In the genomic region with DNA sequence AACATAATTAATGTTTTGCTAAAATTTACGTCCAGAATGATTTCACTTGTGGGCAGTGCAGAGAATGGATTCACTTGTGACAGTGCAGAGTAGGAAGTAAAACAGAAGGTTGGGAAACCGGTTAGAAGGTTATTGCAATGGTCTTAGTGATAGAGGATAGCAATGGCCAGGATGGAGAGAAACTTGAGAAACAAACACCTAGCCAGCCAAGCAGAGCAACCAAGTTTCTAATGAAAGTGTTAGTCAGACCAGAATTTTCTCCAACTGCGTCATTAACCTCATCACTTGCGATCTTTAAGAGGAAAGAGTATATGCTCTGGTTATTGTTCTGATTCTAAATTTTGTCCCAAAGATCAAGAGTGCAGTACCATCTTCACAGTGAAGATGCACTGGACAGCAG, we compare ENCODE assay signal across 16 cellular contexts.
DNase-seq lines count a peak whose midpoint lies in the region; ATAC-seq, FAIRE-seq and TF ChIP-seq lines count a peak whose summit lies in the region.
"Had no signal": no experiment of that assay in that cellular context is flagged by ENCODE, and none has a peak within 500 bp of the region (broad histone marks: within the 10 kb centered on the region; RNA-seq: fewer than 3 reads in every experiment).

No MANE protein-coding gene starts in this region.

- DNase-seq in GM18507 (ENCODE audit: extremely low spot score, insufficient read length, low read depth) (no peak), AG08396 (ENCODE audit: low spot score) (no peak), NCI-H524 treated with DMSO at 0.1 percent for 48 hours (lab: John Stamatoyannopoulos, UW) (no peak), AG20443 (ENCODE audit: low spot score) (no peak), Kasumi-1 (lab: John Stamatoyannopoulos, UW) (no peak)
- DNase-seq: activated CD4-positive, alpha-beta T cell treated with anti-CD3 and anti-CD28 coated beads for 36 hours; activated naive CD8-positive, alpha-beta T cell treated with anti-CD3 and anti-CD28 coated beads, Interleukin-2, amount 10 ng/mL, durations not matched to agents 7 days and 5 days; CD4-positive, alpha-beta T cell; effector CD8-positive, alpha-beta T cell; NCI-H2081 treated with DMSO at 0.1 percent for 48 hours; SHP77; sigmoid colon had no signal

- H3K36me3 ChIP-seq in OCI-LY3 (replicated peaks; ENCODE audit: low read depth, low read length) = peaks cover 4% of the 10 kb centered on the region
- H3K36me3 ChIP-seq: sigmoid colon had no signal

- H4K20me1 ChIP-seq in OCI-LY3 (ENCODE audit: insufficient read depth, low read length) = no peaks in the 10 kb centered on the region

- ATAC-seq in GM21423 (IDR thresholded peaks at IDR 0.05; ENCODE audit: unreplicated experiment) (peak; percentile 70), HG03064 (IDR thresholded peaks at IDR 0.05; ENCODE audit: low read depth, unreplicated experiment) (peak; percentile 76)
- ATAC-seq: activated CD4-positive, alpha-beta T cell treated with anti-CD3 and anti-CD28 coated beads for 36 hours had no signal

- H3K27me3 ChIP-seq in OCI-LY3 (ENCODE audit: low read depth, low read length) = peaks cover 20% of the 10 kb centered on the region
- H3K27me3 ChIP-seq: sigmoid colon had no signal

- TF ChIP-seq CTCF in OCI-LY3 (IDR thresholded peaks at IDR 0.05; ENCODE audit: low read depth, low read length) = no peak

- H3K4me2 ChIP-seq in OCI-LY3 (ENCODE audit: low read length) = peak overlapping the region; percentile 64

- H3K79me2 ChIP-seq in OCI-LY3 (ENCODE audit: low read length) = no peaks in the 10 kb centered on the region

- no peak overlapping the region for H2AFZ ChIP-seq in OCI-LY3 (ENCODE audit: low read depth, low read length)

- no peaks in the 10 kb centered on the region for H3K9me3 ChIP-seq in OCI-LY3 (ENCODE audit: insufficient read depth, low read length)
- H3K9me3 ChIP-seq: sigmoid colon had no signal

- H3K9ac ChIP-seq in OCI-LY3 (ENCODE audit: low read length) = peak overlapping the region; percentile 28; the same call in 1 of the 2 replicates

- FAIRE-seq in GM18507 (lab: Jason Lieb, UNC) = peak; percentile 89
- FAIRE-seq: HTR-8/SVneo had no signal

- H3K4me3 ChIP-seq in OCI-LY3 (ENCODE audit: low read length) = peak overlapping the region; percentile 40
- H3K4me3 ChIP-seq: sigmoid colon had no signal

- peak overlapping the region; percentile 66 for H3K27ac ChIP-seq in OCI-LY3 (ENCODE audit: low read length)
- H3K27ac ChIP-seq: sigmoid colon had no signal

- H3K4me1 ChIP-seq in OCI-LY3 (ENCODE audit: low read length) = peaks cover 75% of the 10 kb centered on the region
